In the genomic region with DNA sequence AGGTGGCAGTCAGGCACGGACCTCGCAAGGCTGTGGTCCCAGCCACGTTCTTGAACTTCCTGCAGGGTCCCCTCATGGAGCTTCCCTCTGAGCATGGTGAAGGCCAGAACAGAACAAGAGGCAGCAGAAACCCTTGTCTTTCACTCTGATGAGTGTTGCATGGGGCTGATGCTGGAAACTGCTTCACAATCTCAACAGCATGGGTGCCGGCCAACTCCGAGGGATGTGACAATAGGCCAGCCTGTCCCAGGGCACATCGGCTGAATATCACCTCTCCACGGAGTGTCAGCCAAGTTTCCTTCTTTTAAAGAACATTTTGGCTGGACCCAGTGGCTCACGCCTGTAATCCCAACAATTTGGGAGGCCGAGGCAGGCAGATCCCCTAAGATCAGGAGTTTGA, we compare ENCODE assay signal across 20 cellular contexts.
DNase-seq lines count a peak whose midpoint lies in the region; ATAC-seq, FAIRE-seq and TF ChIP-seq lines count a peak whose summit lies in the region.
"Had no signal": no experiment of that assay in that cellular context is flagged by ENCODE, and none has a peak within 500 bp of the region (broad histone marks: within the 10 kb centered on the region; RNA-seq: fewer than 3 reads in every experiment).

No MANE protein-coding gene starts in this region.

- DNase-seq in activated T-cell treated with anti-CD3 and anti-CD28 coated beads, Interleukin-2, amount 50 U/mL, for 48 hours, result peak; percentile 12 to 17
- DNase-seq in activated T-cell treated with anti-CD3 and anti-CD28 coated beads, Interleukin-2, amount 50 U/mL, for 1 hour, result no peak
- no peak for DNase-seq in effector memory CD8-positive, alpha-beta T cell
- DNase-seq in right cardiac atrium (peak; percentile 67 to 89 (median 88)), NCI-H1092 (lab: John Stamatoyannopoulos, UW) (no peak), kidney (no peak), C1 segment of cervical spinal cord (lab: John Stamatoyannopoulos, UW) (no peak)
- no peak for DNase-seq in activated effector memory CD4-positive, alpha-beta T cell treated with Interleukin-2 at 50 U/mL for 16 hours
- DNase-seq: EL, H7, KBM-7, MV-4-11, NCI-H1417 treated with DMSO at 0.1 percent for 48 hours, NCI-H1930, NCI-H446 treated with DMSO at 0.1 percent for 48 hours, NCI-H748 treated with DMSO at 0.1 percent for 48 hours, RPMI8226 had no signal

- H3K27me3 Mint-ChIP-seq in effector memory CD8-positive, alpha-beta T cell, result no peaks in the 10 kb centered on the region

- H3K9me3 ChIP-seq in right cardiac atrium (ENCODE audit: control insufficient read depth, low read length) (no peaks in the 10 kb centered on the region), kidney (ENCODE audit: control insufficient read depth in 1 of 2, low read length in 2 of 2) (no peaks in the 10 kb centered on the region)

- H3K4me1 Mint-ChIP-seq in effector memory CD8-positive, alpha-beta T cell (ENCODE audit: low read depth in 2 of 2), result peaks cover 33 to 43% of the 10 kb centered on the region in 2 donors

- no peak for FAIRE-seq in kidney (lab: Jason Lieb, UNC)
- FAIRE-seq: A204.1, GM19239 had no signal

- WGBS in right cardiac atrium, result 43% methylated on average over 9 of the region's 9 CpGs

- TF ChIP-seq CTCF in kidney (IDR thresholded peaks at IDR 0.05; ENCODE audit: borderline replicate concordance, extremely low read depth, insufficient read depth), result no peak

- no peak overlapping the region for H3K4me3 ChIP-seq in right cardiac atrium (ENCODE audit: low read length)
- no peak overlapping the region for H3K4me3 ChIP-seq in kidney (ENCODE audit: low read length in 2 of 2)

- H3K9ac ChIP-seq in kidney (ENCODE audit: low read length in 2 of 2), result no peak overlapping the region

- peak overlapping the region; percentile 12 to 52 for H3K27ac Mint-ChIP-seq in effector memory CD8-positive, alpha-beta T cell

- H3K36me3 ChIP-seq in kidney (ENCODE audit: control insufficient read depth in 1 of 2, insufficient read depth in 2 of 2, low read length in 2 of 2), result no peaks in the 10 kb centered on the region

- H3K4me3 Mint-ChIP-seq in effector memory CD8-positive, alpha-beta T cell, result no peak overlapping the region

- H3K9me3 Mint-ChIP-seq in effector memory CD8-positive, alpha-beta T cell, result no peaks in the 10 kb centered on the region

- peaks cover 3% of the 10 kb centered on the region for H3K36me3 Mint-ChIP-seq in effector memory CD8-positive, alpha-beta T cell (ENCODE audit: insufficient read depth)

- H3K4me1 ChIP-seq in right cardiac atrium (ENCODE audit: control insufficient read depth, insufficient read depth, low read length) (peaks cover 10% of the 10 kb centered on the region), kidney (ENCODE audit: control insufficient read depth in 1 of 2, insufficient read depth in 1 of 2, low read depth in 1 of 2, low read length in 2 of 2) (peaks cover 3 to 7% of the 10 kb centered on the region in 2 donors)

- intact Hi-C loops in right cardiac atrium (cut with DNase I), result loop anchor here in 1 of 4 donors (10.0 kb wide), 1 partner anchor 172 kb away; a partner anchor contains a TSS
- intact Hi-C loops in kidney (cut with DNase I), result no loop called here

- no peak for ATAC-seq in effector memory CD8-positive, alpha-beta T cell (replicated peaks)
- ATAC-seq in right cardiac atrium, result peak; percentile 84 to 89

- H3K27me3 ChIP-seq in right cardiac atrium (ENCODE audit: control insufficient read depth, insufficient read depth), result no peaks in the 10 kb centered on the region

- H3K27ac ChIP-seq in right cardiac atrium (ENCODE audit: low read length) (no peak overlapping the region), kidney (ENCODE audit: low read depth in 2 of 2, low read length in 2 of 2) (no peak overlapping the region)
- H3K27ac ChIP-seq: C4-2B had no signal

Comparison
In these comparisons a context has a peak if more than half of its experiments do, and no peak if none do; other contexts are left out.
1. DNase-seq: peak in activated T-cell treated with anti-CD3 and anti-CD28 coated beads, Interleukin-2, amount 50 U/mL, for 48 hours (2 of 2) and right cardiac atrium (3 of 3); none in activated T-cell treated with anti-CD3 and anti-CD28 coated beads, Interleukin-2, amount 50 U/mL, for 1 hour (single experiment), effector memory CD8-positive, alpha-beta T cell (0 of 3), NCI-H1092 (single experiment), activated effector memory CD4-positive, alpha-beta T cell treated with Interleukin-2 at 50 U/mL for 16 hours (single experiment), kidney (single experiment) and C1 segment of cervical spinal cord (0 of 14).